8 cellular contexts compared by ENCODE assay signal in the genomic region with DNA sequence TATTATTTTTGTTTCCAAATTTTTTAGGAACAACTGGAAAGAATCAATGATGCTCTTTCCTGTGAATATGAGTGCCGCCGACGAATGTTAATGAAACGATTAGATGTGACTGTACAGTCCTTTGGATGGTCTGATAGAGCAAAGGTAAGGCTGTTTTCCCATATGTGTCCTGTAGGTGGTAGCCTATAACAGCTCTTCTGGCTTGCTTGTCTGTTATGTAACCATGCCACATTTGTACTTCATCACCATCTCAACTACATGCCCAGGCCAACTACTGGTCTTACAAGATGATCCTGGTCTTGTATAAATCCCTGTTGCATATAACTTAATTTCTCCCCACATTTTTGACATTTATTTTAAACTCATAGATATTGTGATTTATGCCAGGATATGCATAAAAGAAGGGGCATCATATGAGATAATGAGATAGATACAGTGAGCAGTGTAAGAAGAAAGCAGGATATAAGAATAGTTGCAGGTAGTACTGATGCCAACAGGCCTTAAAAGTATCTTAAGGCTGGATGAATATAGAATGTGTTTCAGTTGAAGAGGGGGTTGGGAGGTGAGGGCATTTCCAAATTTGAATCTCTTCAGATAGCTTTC. TPM values are rescaled to one million over a fixed set of nuclear protein-coding genes. Genes with fewer than 3 reads are reported as not detected.
DNase-seq lines count a peak whose midpoint lies in the region; ATAC-seq, FAIRE-seq and TF ChIP-seq lines count a peak whose summit lies in the region.

No MANE protein-coding gene starts in this region.

- no peak overlapping the region for H3K4me3 ChIP-seq in psoas muscle

- H3K36me3 Mint-ChIP-seq in activated T-cell treated with anti-CD3 and anti-CD28 coated beads, Interleukin-2, amount 50 U/mL, for 72 hours (ENCODE audit: insufficient read depth in 2 of 2), result peaks cover 9 to 24% of the 10 kb centered on the region in 2 donors

- H3K4me3 Mint-ChIP-seq in activated T-cell treated with anti-CD3 and anti-CD28 coated beads, Interleukin-2, amount 50 U/mL, for 72 hours, result no peak overlapping the region

- H3K9me3 ChIP-seq in psoas muscle, result no peaks in the 10 kb centered on the region

- intact Hi-C loops in psoas muscle (cut with DNase I), result no loop called here

- H3K4me1 ChIP-seq in psoas muscle, result no peaks in the 10 kb centered on the region

- ATAC-seq in HG03135 (IDR thresholded peaks at IDR 0.05; ENCODE audit: unreplicated experiment) (peak; percentile 95), psoas muscle (peak; percentile 69 to 89 (median 74))
- peak; percentile 88 to 89 for ATAC-seq in activated T-cell treated with anti-CD3 and anti-CD28 coated beads, Interleukin-2, amount 50 U/mL, for 72 hours (replicated peaks in 1 of 2)

- H3K27ac Mint-ChIP-seq in activated T-cell treated with anti-CD3 and anti-CD28 coated beads, Interleukin-2, amount 50 U/mL, for 72 hours, result peak overlapping the region; percentile 67

- peaks cover 4 to 81% of the 10 kb centered on the region in 2 donors for H3K36me3 ChIP-seq in psoas muscle (ENCODE audit: insufficient read depth in 1 of 2, low read depth in 1 of 2)

- H3K27me3 ChIP-seq in psoas muscle (ENCODE audit: insufficient read depth in 3 of 3, low read length in 2 of 3), result no peaks in the 10 kb centered on the region

- TF ChIP-seq CTCF in psoas muscle (IDR thresholded peaks at IDR 0.05), result peak; percentile 56

- H3K9me3 Mint-ChIP-seq in activated T-cell treated with anti-CD3 and anti-CD28 coated beads, Interleukin-2, amount 50 U/mL, for 72 hours, result no peaks in the 10 kb centered on the region

- H3K27me3 Mint-ChIP-seq in activated T-cell treated with anti-CD3 and anti-CD28 coated beads, Interleukin-2, amount 50 U/mL, for 72 hours (ENCODE audit: low read depth), result no peaks in the 10 kb centered on the region

- peak; percentile 95 for FAIRE-seq in GM19239 (lab: Jason Lieb, UNC)

- H3K27ac ChIP-seq in psoas muscle, result no peak overlapping the region

- DNase-seq in Daoy (ENCODE audit: low read depth) (peak; percentile 34), GM19239 (ENCODE audit: insufficient read length, low spot score) (peak; percentile 9), NCI-H446 treated with DMSO at 0.1 percent for 48 hours (lab: John Stamatoyannopoulos, UW) (peak; percentile 14), germinal center (ENCODE audit: low spot score) (peak; percentile 54), psoas muscle (no peak), KG1 (lab: John Stamatoyannopoulos, UW) (no peak)
- DNase-seq in activated T-cell treated with anti-CD3 and anti-CD28 coated beads, Interleukin-2, amount 50 U/mL, for 72 hours, result peak; percentile 19 to 41

- 82 to 86% (median 84%) methylated on average over 4 of the region's 4 CpGs for WGBS in psoas muscle, 3 donors

- H3K4me1 Mint-ChIP-seq in activated T-cell treated with anti-CD3 and anti-CD28 coated beads, Interleukin-2, amount 50 U/mL, for 72 hours (ENCODE audit: low read depth), result peaks cover 10% of the 10 kb centered on the region

RNA-seq across cellular contexts. Expression of a gene that starts 20.3 kb away (rescaled TPM):
- total RNA-seq in Daoy (2014; rRNA removed; shearing (Covaris generic)), result 3.6 and 7.1 TPM in 2 replicates
- total RNA-seq in activated T-cell treated with anti-CD3 and anti-CD28 coated beads, Interleukin-2, amount 50 U/mL, for 72 hours, result 10 to 100 TPM; 30.3 to 32.4 TPM
- total RNA-seq in psoas muscle, result 10 to 100 TPM; 13.5 to 18.5 (median 15.5) TPM
- 10 to 100 TPM in 1 of 3 donors, 1 to 10 TPM in 2; 6.8 to 11.7 (median 9.7) TPM for polyA plus RNA-seq in psoas muscle

Comparison
In these comparisons a context has a peak if more than half of its experiments do, and no peak if none do; other contexts are left out.
1. DNase-seq: peak in Daoy (single experiment), GM19239 (single experiment), NCI-H446 treated with DMSO at 0.1 percent for 48 hours (single experiment), activated T-cell treated with anti-CD3 and anti-CD28 coated beads, Interleukin-2, amount 50 U/mL, for 72 hours (2 of 2) and germinal center (single experiment); none in psoas muscle (0 of 2) and KG1 (single experiment).
2. Peak in every context shown above with its lines, with median percentiles within 50 percentile points of each other: ATAC-seq.